Comparison of ENCODE assay signal across 8 cellular contexts in the genomic region with DNA sequence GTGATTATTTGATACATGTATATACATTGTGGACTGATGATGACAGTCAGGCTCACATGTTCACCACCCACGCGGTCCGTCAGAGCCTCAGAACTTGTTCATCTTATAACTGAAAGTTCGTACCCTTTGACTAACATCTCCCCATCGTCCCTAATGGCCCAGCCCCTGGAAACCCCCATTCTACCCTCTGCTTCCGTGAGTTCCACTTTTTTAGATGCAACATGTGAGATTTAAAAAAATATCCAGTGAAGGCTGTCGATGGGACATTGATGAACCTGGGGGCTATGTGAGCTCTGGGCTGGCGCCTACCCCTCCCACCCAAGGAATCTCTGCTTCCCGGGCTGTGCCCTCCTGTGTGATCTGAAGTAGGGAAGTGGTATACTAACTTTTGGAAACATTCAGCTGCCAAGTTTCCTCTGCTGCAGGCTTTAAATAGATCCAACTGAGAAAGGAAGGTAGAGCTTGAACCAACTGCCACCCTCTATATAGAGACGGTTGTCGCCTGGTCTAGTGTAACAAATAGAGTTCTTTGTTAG.
DNase-seq lines count a peak whose midpoint lies in the region; ATAC-seq, FAIRE-seq and TF ChIP-seq lines count a peak whose summit lies in the region.

No MANE protein-coding gene starts in this region.

- no peak for TF ChIP-seq CTCF in left lung (IDR thresholded peaks at IDR 0.05)
- TF ChIP-seq CTCF in D721Med (IDR thresholded peaks at IDR 0.05; ENCODE audit: insufficient read depth, missing control alignments) = no peak

- H3K27me3 Mint-ChIP-seq in immature natural killer cell (ENCODE audit: low read depth in 3 of 3) = no peaks in the 10 kb centered on the region

- H3K9me3 Mint-ChIP-seq in immature natural killer cell = no peaks in the 10 kb centered on the region

- no peaks in the 10 kb centered on the region for H3K27me3 ChIP-seq in left lung

- H3K9me3 ChIP-seq in left lung = no peaks in the 10 kb centered on the region

- H3K27ac Mint-ChIP-seq in immature natural killer cell = no peak overlapping the region

- no peak for FAIRE-seq in D721Med (lab: Jason Lieb, UNC)

- H3K36me3 Mint-ChIP-seq in immature natural killer cell = peaks cover 3 to 4% (median 3%) of the 10 kb centered on the region in 3 donors

- ATAC-seq in GM19023 (IDR thresholded peaks at IDR 0.05; ENCODE audit: unreplicated experiment) (peak; percentile 61), HG03066 (IDR thresholded peaks at IDR 0.05; ENCODE audit: low read depth, unreplicated experiment) (peak; percentile 46), left lung (peak; percentile 26)

- H3K4me3 ChIP-seq in left lung = no peak overlapping the region

- DNase-seq in activated CD4-positive, alpha-beta T cell treated with anti-CD3 and anti-CD28 coated beads, Interleukin-2, amount 50 U/mL, for 24 hours (ENCODE audit: low read depth in 1 of 2, low spot score in 1 of 2) = peak; percentile 73 to 87
- peak in 1 of 2 donors; percentile 63 for DNase-seq in left lung
- no peak for DNase-seq in NCI-H1436 treated with DMSO at 0.1 percent for 48 hours (lab: John Stamatoyannopoulos, UW)
- DNase-seq in immature natural killer cell = no peak
- no peak for DNase-seq in D721Med (ENCODE audit: insufficient read length, low spot score)
- DNase-seq in AG08396 (ENCODE audit: low spot score) = no peak

- H3K36me3 ChIP-seq in left lung = no peaks in the 10 kb centered on the region

- intact Hi-C loops in left lung (cut with DNase I) = no loop called here

- H3K4me1 ChIP-seq in left lung = peaks cover 0 to 51% of the 10 kb centered on the region in 2 donors

- peaks cover 12 to 28% of the 10 kb centered on the region in 2 donors for H3K4me1 Mint-ChIP-seq in immature natural killer cell

- H3K4me3 Mint-ChIP-seq in immature natural killer cell = no peak overlapping the region

- peak overlapping the region; percentile 20 to 33 for H3K27ac ChIP-seq in left lung

Comparison
In these comparisons a context has a peak if more than half of its experiments do, and no peak if none do; other contexts are left out.
1. DNase-seq: peak in activated CD4-positive, alpha-beta T cell treated with anti-CD3 and anti-CD28 coated beads, Interleukin-2, amount 50 U/mL, for 24 hours (2 of 2); none in NCI-H1436 treated with DMSO at 0.1 percent for 48 hours (single experiment), immature natural killer cell (0 of 3), D721Med (single experiment) and AG08396 (single experiment).
2. Peak in every context shown above with its lines, with median percentiles within 50 percentile points of each other: ATAC-seq.